15 cellular contexts compared by ENCODE assay signal in genomic region chr12:89070603-89071002, GRCh38.
"Had no signal": no experiment of that assay in that cellular context is flagged by ENCODE, and none has a peak within 500 bp of the region (broad histone marks: within the 10 kb centered on the region; RNA-seq: fewer than 3 reads in every experiment).

No MANE protein-coding gene starts in this region.

- H3K4me3 ChIP-seq: body of pancreas, gastroesophageal sphincter, left ventricle myocardium inferior, upper lobe of left lung had no signal

- H3K27me3 ChIP-seq: body of pancreas, gastroesophageal sphincter, upper lobe of left lung had no signal

- H3K9me3 ChIP-seq: body of pancreas, gastroesophageal sphincter, left ventricle myocardium inferior, upper lobe of left lung had no signal

- ATAC-seq: body of pancreas, gastroesophageal sphincter, sciatic nerve had no signal

- H3K36me3 Mint-ChIP-seq: memory B cell had no signal

- H3K36me3 ChIP-seq: gastroesophageal sphincter, left ventricle myocardium inferior, upper lobe of left lung had no signal

- H3K4me1 Mint-ChIP-seq: central memory CD8-positive, alpha-beta T cell; memory B cell; nephron had no signal

- H3K27ac ChIP-seq: body of pancreas, epithelial cell of prostate, gastroesophageal sphincter, left ventricle myocardium inferior, upper lobe of left lung had no signal

- H3K9me3 Mint-ChIP-seq: central memory CD8-positive, alpha-beta T cell; memory B cell; nephron had no signal

- H3K27ac Mint-ChIP-seq: memory B cell, nephron had no signal

- H3K4me3 Mint-ChIP-seq: central memory CD8-positive, alpha-beta T cell; memory B cell; nephron had no signal

- DNase-seq: activated gamma-delta T cell treated with Interleukin-2 at 50 U/mL for 16 hours; amniotic stem cell; body of pancreas; cortex of kidney; effector CD8-positive, alpha-beta T cell; left ventricle myocardium inferior; stimulated activated naive CD4-positive, alpha-beta T cell; T-helper 9 cell; upper lobe of left lung had no signal

- H3K4me1 ChIP-seq: gastroesophageal sphincter, left ventricle myocardium inferior, upper lobe of left lung had no signal
